In genomic region chr2:113253453-113253852, GRCh38 we compare ENCODE assay signal across 1 cellular context.
TF ChIP-seq lines count a peak whose summit lies in the region.

No MANE protein-coding gene starts in this region.

TF ChIP-seq in IMR-90, 13 proteins besides CTCF, POLR2A, EP300 and RAD21:
- TF ChIP-seq RCOR1 (IDR thresholded peaks at IDR 0.05; ENCODE audit: insufficient replicate concordance, low read length) (no peak), NFE2L2 (IDR thresholded peaks at IDR 0.05; ENCODE audit: low read depth, low read length) (no peak), BHLHE40 (IDR thresholded peaks at IDR 0.05; ENCODE audit: low read depth, low read length) (no peak), MAFK (IDR thresholded peaks at IDR 0.05; ENCODE audit: low read depth, low read length) (no peak), MAZ (IDR thresholded peaks at IDR 0.05; ENCODE audit: borderline replicate concordance, low read depth, low read length) (no peak), CHD1 (IDR thresholded peaks at IDR 0.05; ENCODE audit: low read depth, low read length) (no peak), RFX5 (IDR thresholded peaks at IDR 0.05; ENCODE audit: low read depth, low read length) (no peak), SMC3 (IDR thresholded peaks at IDR 0.05; ENCODE audit: low read depth, low read length) (no peak), MXI1 (IDR thresholded peaks at IDR 0.05; ENCODE audit: borderline replicate concordance, low read depth, low read length) (no peak), CEBPB (IDR thresholded peaks at IDR 0.05; ENCODE audit: low read depth, low read length) (no peak)
- TF ChIP-seq, protein P1, sequence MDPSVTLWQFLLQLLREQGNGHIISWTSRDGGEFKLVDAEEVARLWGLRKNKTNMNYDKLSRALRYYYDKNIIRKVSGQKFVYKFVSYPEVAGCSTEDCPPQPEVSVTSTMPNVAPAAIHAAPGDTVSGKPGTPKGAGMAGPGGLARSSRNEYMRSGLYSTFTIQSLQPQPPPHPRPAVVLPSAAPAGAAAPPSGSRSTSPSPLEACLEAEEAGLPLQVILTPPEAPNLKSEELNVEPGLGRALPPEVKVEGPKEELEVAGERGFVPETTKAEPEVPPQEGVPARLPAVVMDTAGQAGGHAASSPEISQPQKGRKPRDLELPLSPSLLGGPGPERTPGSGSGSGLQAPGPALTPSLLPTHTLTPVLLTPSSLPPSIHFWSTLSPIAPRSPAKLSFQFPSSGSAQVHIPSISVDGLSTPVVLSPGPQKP (IDR thresholded peaks at IDR 0.05; ENCODE audit: borderline replicate concordance, low read depth, low read length) = no peak
TF ChIP-seq in IMR-90: peak in this region for 0.
